In the genomic region with DNA sequence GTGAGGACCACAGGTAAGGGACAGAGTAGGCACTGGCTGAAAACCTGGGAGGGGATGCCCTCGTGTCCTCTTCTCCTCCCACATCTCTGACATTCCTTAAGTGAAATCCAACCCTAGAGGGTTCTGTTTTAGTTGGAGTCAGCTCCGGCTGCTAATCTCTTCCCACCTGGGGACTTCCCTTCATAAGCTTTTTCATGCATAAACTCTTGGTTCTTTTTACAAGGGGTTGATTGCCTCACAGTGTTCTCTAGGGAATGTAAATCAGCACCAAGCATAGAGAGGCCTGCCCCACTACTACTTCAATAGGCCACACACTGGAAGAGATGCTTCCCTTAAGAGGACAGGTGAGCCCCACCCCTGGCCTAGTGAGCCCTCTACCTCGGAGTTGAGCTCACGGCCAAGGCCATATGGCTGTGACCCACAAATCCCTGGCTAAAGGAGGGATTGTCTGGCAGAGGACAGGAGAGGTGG, we compare ENCODE assay signal across 34 cellular contexts. TPM values are rescaled to one million over a fixed set of nuclear protein-coding genes. Genes with fewer than 3 reads are reported as not detected.
DNase-seq lines count a peak whose midpoint lies in the region; ATAC-seq lines count a peak whose summit lies in the region.
"Had no signal": no experiment of that assay in that cellular context is flagged by ENCODE, and none has a peak within 500 bp of the region (broad histone marks: within the 10 kb centered on the region; RNA-seq: fewer than 3 reads in every experiment).

No MANE protein-coding gene starts in this region.

- no peak for ATAC-seq in HG03565 (IDR thresholded peaks at IDR 0.05; ENCODE audit: unreplicated experiment)
- ATAC-seq in activated T-cell treated with anti-CD3 and anti-CD28 coated beads, Interleukin-2, amount 50 U/mL, for 4 hours = no peak
- ATAC-seq: A549; activated CD8-positive, alpha-beta T cell treated with anti-CD3 and anti-CD28 coated beads for 36 hours; heart right ventricle; left lung had no signal

- peaks cover 32% of the 10 kb centered on the region for H3K27me3 Mint-ChIP-seq in activated T-cell treated with anti-CD3 and anti-CD28 coated beads, Interleukin-2, amount 50 U/mL, for 4 hours (ENCODE audit: low read depth)

- peaks cover 2% of the 10 kb centered on the region for H3K4me1 Mint-ChIP-seq in activated T-cell treated with anti-CD3 and anti-CD28 coated beads, Interleukin-2, amount 50 U/mL, for 4 hours (ENCODE audit: low read depth)
- H3K4me1 Mint-ChIP-seq: memory B cell had no signal

- DNase-seq in H7 (peak; percentile 82), NCI-H187 treated with DMSO at 0.1 percent for 48 hours (lab: John Stamatoyannopoulos, UW) (peak; percentile 62), ecto neural progenitor cell (ENCODE audit: low spot score) (peak; percentile 9), left kidney (ENCODE audit: low read depth, low spot score) (peak; percentile 32), ureter (ENCODE audit: low spot score) (no peak), dedifferentiated amniotic fluid mesenchymal stem cell (ENCODE audit: extremely low spot score) (no peak)
- no peak for DNase-seq in activated T-cell treated with anti-CD3 and anti-CD28 coated beads, Interleukin-2, amount 50 U/mL, for 4 hours
- DNase-seq: activated CD8-positive, alpha-beta T cell treated with anti-CD3 and anti-CD28 coated beads for 36 hours; activated T-cell treated with anti-CD3 and anti-CD28 coated beads for 4 hours; amniotic stem cell; Calu3; cerebellar nuclear complex; DMS79 treated with DMSO at 0.1 percent for 48 hours; dorsolateral prefrontal cortex; heart right ventricle; left lung; NCI-H1092 treated with DMSO at 0.1 percent for 48 hours; NCI-H345; NCI-H69; Peyer's patch; posterior cingulate gyrus; SHP77; small intestine; stomach had no signal

- H3K27me3 ChIP-seq in H7 (ENCODE audit: control insufficient read depth, insufficient read depth, low read length) = peaks cover 3% of the 10 kb centered on the region
- H3K27me3 ChIP-seq: Peyer's patch, right atrium auricular region had no signal

- H3K36me3 ChIP-seq in H7 (replicated peaks; ENCODE audit: control insufficient read depth, insufficient read depth, low read length) = no peaks in the 10 kb centered on the region
- H3K36me3 ChIP-seq: HAP-1, heart right ventricle, left lung, Peyer's patch, right atrium auricular region, stomach had no signal

- H3K36me3 Mint-ChIP-seq in activated T-cell treated with anti-CD3 and anti-CD28 coated beads, Interleukin-2, amount 50 U/mL, for 4 hours (ENCODE audit: insufficient read depth) = no peaks in the 10 kb centered on the region
- H3K36me3 Mint-ChIP-seq: activated naive CD4-positive, alpha-beta T cell treated with anti-CD3 and anti-CD28 coated beads, Interleukin-2, amount 50 U/mL, for 24 hours; brain; IgD-negative memory B cell; memory B cell had no signal

- H3K9me3 Mint-ChIP-seq in activated T-cell treated with anti-CD3 and anti-CD28 coated beads, Interleukin-2, amount 50 U/mL, for 4 hours = no peaks in the 10 kb centered on the region
- H3K9me3 Mint-ChIP-seq: activated CD8-positive, alpha-beta T cell treated with anti-CD3 and anti-CD28 coated beads for 36 hours; activated naive CD4-positive, alpha-beta T cell treated with anti-CD3 and anti-CD28 coated beads, Interleukin-2, amount 50 U/mL, for 24 hours; brain; IgD-negative memory B cell; memory B cell; neural crest cell had no signal

- H3K4me3 ChIP-seq in H7 (ENCODE audit: insufficient read depth, low read depth, low read length) = no peak overlapping the region
- H3K4me3 ChIP-seq: A549, dorsolateral prefrontal cortex, HAP-1, heart right ventricle, left lung, Peyer's patch, right atrium auricular region, stomach had no signal

- no peak overlapping the region for H3K4me3 Mint-ChIP-seq in activated T-cell treated with anti-CD3 and anti-CD28 coated beads, Interleukin-2, amount 50 U/mL, for 4 hours
- H3K4me3 Mint-ChIP-seq: activated CD8-positive, alpha-beta T cell treated with anti-CD3 and anti-CD28 coated beads for 36 hours; activated naive CD4-positive, alpha-beta T cell treated with anti-CD3 and anti-CD28 coated beads, Interleukin-2, amount 50 U/mL, for 24 hours; brain; IgD-negative memory B cell; memory B cell; neural crest cell had no signal

RNA-seq across cellular contexts. Expression of gene SYNDIG1L, which starts 3.2 kb away (rescaled TPM):
- 0.48 and 0.76 TPM in 2 replicates for total RNA-seq in H7 (2014; rRNA removed; shearing (Covaris generic))
- total RNA-seq in ureter = 0.18 TPM
- total RNA-seq in activated T-cell treated with anti-CD3 and anti-CD28 coated beads, Interleukin-2, amount 50 U/mL, for 4 hours = not detected
- total RNA-seq: activated CD8-positive, alpha-beta T cell treated with anti-CD3 and anti-CD28 coated beads for 36 hours; Calu3; neural crest cell; stomach; T-helper 2 cell treated with Interferon-gamma antibody and Interleukin-4, amounts not matched to agents 100 ng/mL and 5 ng/mL, for 36 hours had no signal

Comparison
In these comparisons a context has a peak if more than half of its experiments do, and no peak if none do; other contexts are left out.
1. DNase-seq: peak in H7 (single experiment), NCI-H187 treated with DMSO at 0.1 percent for 48 hours (single experiment), ecto neural progenitor cell (single experiment) and left kidney (single experiment); none in ureter (single experiment), activated T-cell treated with anti-CD3 and anti-CD28 coated beads, Interleukin-2, amount 50 U/mL, for 4 hours (single experiment) and dedifferentiated amniotic fluid mesenchymal stem cell (single experiment).